11 cellular contexts compared by ENCODE assay signal in genomic region chr15:51282246-51282645, GRCh38. TPM values are rescaled to one million over a fixed set of nuclear protein-coding genes. Genes with fewer than 3 reads are reported as not detected.
DNase-seq lines count a peak whose midpoint lies in the region; ATAC-seq, FAIRE-seq and TF ChIP-seq lines count a peak whose summit lies in the region.
"Not testable (repeated sequence)": the region's sequence is repeated elsewhere in the genome, so short reads cannot be mapped to it uniquely, and the experiment has no call there.
"Had no signal": no experiment of that assay in that cellular context is flagged by ENCODE, and none has a peak within 500 bp of the region (broad histone marks: within the 10 kb centered on the region; RNA-seq: fewer than 3 reads in every experiment).

No MANE protein-coding gene starts in this region.

- not testable (repeated sequence) for TF ChIP-seq POLR2A in GM12891 (IDR thresholded peaks at IDR 0.05; ENCODE audit: low read depth, low read length); HepG2 (IDR thresholded peaks at IDR 0.05; ENCODE audit: insufficient read depth in 1 of 2, low read depth in 2 of 2, low read length in 2 of 2)

- not testable (repeated sequence) for H3K27me3 ChIP-seq in MM.1S (replicated peaks; ENCODE audit: insufficient read depth, low read length); SJCRH30; HepG2 (ENCODE audit: control insufficient read depth in 1 of 2, insufficient read depth in 2 of 2, low read length in 2 of 2); skeletal muscle tissue (ENCODE audit: control insufficient read depth in 3 of 3, insufficient read depth in 3 of 3, low read length in 3 of 3)

- peak overlapping the region; percentile 10; the same call in 1 of the 2 replicates for H3K9ac ChIP-seq in MM.1S (ENCODE audit: low read length)
- H3K9ac ChIP-seq in HepG2 (ENCODE audit: insufficient read depth, low read depth, low read length); skeletal muscle tissue (ENCODE audit: low read depth in 1 of 3, low read length in 3 of 3): not testable (repeated sequence)

- WGBS in HepG2 (ENCODE audit: low lambda C conversion rate): 95% methylated on average over 2 of the region's 2 CpGs

- not testable (repeated sequence) for TF ChIP-seq CTCF in MM.1S (IDR thresholded peaks at IDR 0.05; ENCODE audit: low read length); glutamatergic neuron (IDR thresholded peaks at IDR 0.05; ENCODE audit: partially characterized antibody, unreplicated experiment); HepG2 (CRISPR knock-in tag; IDR thresholded peaks at IDR 0.05)

- H3K4me1 ChIP-seq in MM.1S (ENCODE audit: low read length) (peaks cover 16% of the 10 kb centered on the region), SJCRH30 (peaks cover 12% of the 10 kb centered on the region), HepG2 (ENCODE audit: insufficient read depth, low read length) (peaks cover 30% of the 10 kb centered on the region)
- not testable (repeated sequence) for H3K4me1 ChIP-seq in skeletal muscle tissue (ENCODE audit: control insufficient read depth in 3 of 3, insufficient read depth in 3 of 3, low read length in 3 of 3)

- H3K9me2 ChIP-seq in MM.1S (replicated peaks; ENCODE audit: insufficient read depth, low read length): not testable (repeated sequence)

- H3F3A ChIP-seq in MM.1S (ENCODE audit: insufficient read depth, low read length): peaks cover 13% of the 10 kb centered on the region; the same call in 1 of the 2 replicates

- not testable (repeated sequence) for H3K27ac Mint-ChIP-seq in central memory CD8-positive, alpha-beta T cell (ENCODE audit: low read depth)
- H3K27ac Mint-ChIP-seq in glutamatergic neuron (ENCODE audit: unreplicated experiment): peak overlapping the region; percentile 2

- H3K9me3 ChIP-seq in MM.1S (replicated peaks; ENCODE audit: insufficient read depth, low read length); SJCRH30 (replicated peaks); HepG2 (ENCODE audit: low read length); skeletal muscle tissue (ENCODE audit: control insufficient read depth in 3 of 3, low read length in 3 of 3): not testable (repeated sequence)

- not testable (repeated sequence) for BruUV-seq in HepG2 (replicated peaks; lab: Mats Ljungman, UMichigan)

- H3K4me3 ChIP-seq in MM.1S (ENCODE audit: low read length): peak overlapping the region; percentile 61
- H3K4me3 ChIP-seq in SJCRH30; HepG2 (replicated peaks in 1 of 3; ENCODE audit: insufficient read depth in 1 of 3, low read depth in 2 of 3, low read length in 3 of 3); skeletal muscle tissue (ENCODE audit: low read length in 3 of 3): not testable (repeated sequence)

- H4K20me1 ChIP-seq in MM.1S (ENCODE audit: insufficient read depth, low read length); HepG2 (ENCODE audit: insufficient read depth, low read length): not testable (repeated sequence)

- not testable (repeated sequence) for H3K9me3 Mint-ChIP-seq in central memory CD8-positive, alpha-beta T cell; glutamatergic neuron (ENCODE audit: unreplicated experiment)

- peak; percentile 81 for FAIRE-seq in GM12891 (lab: Jason Lieb, UNC)
- not testable (repeated sequence) for FAIRE-seq in HepG2 (lab: Jason Lieb, UNC)

- not testable (repeated sequence) for H3K4me1 Mint-ChIP-seq in central memory CD8-positive, alpha-beta T cell
- H3K4me1 Mint-ChIP-seq in glutamatergic neuron (ENCODE audit: low read depth, unreplicated experiment): peaks cover 16% of the 10 kb centered on the region

- not testable (repeated sequence) for H3K36me3 Mint-ChIP-seq in central memory CD8-positive, alpha-beta T cell (ENCODE audit: insufficient read depth); glutamatergic neuron (ENCODE audit: unreplicated experiment)

- in situ Hi-C loops in HepG2 (cut with HindIII; ENCODE audit: extremely low pct_ligation_motif_present, low pct_unique_long_range_greater_than_20kb): not testable (repeated sequence)

- TF ChIP-seq RAD21 in HepG2 (CRISPR knock-in tag; IDR thresholded peaks at IDR 0.05): not testable (repeated sequence)

- not testable (repeated sequence) for H3K36me3 ChIP-seq in MM.1S (replicated peaks; ENCODE audit: insufficient read depth, low read length); SJCRH30; HepG2 (replicated peaks in 1 of 2; ENCODE audit: control insufficient read depth in 1 of 2, insufficient read depth in 2 of 2, low read length in 2 of 2); skeletal muscle tissue (ENCODE audit: control insufficient read depth in 3 of 3, insufficient read depth in 3 of 3, low read length in 3 of 3)

- peak overlapping the region; percentile 28; the same call in 1 of the 2 replicates for H2AFZ ChIP-seq in MM.1S (ENCODE audit: low read length)
- not testable (repeated sequence) for H2AFZ ChIP-seq in HepG2 (ENCODE audit: low read length)

- intact Hi-C loops in HepG2 (cut with micrococcal nuclease; ENCODE audit: unreplicated experiment): loop anchor here (10.0 kb wide), 1 partner anchor 117 kb away; no protein-coding TSS in a partner anchor

- H3K4me2 ChIP-seq in MM.1S (ENCODE audit: low read depth, low read length): peak overlapping the region; percentile 93
- not testable (repeated sequence) for H3K4me2 ChIP-seq in HepG2 (ENCODE audit: low read depth, low read length)

- CTCF ChIA-PET in HepG2 (lab: Yijun Ruan, JAX; ENCODE audit: low intra/inter-chr PET ratio, low total read pairs): interaction anchor here (1.5 to 7.1 kb wide), 2 partner anchors 100 to 121 kb away, joined by 4 to 109 read pairs; no protein-coding TSS in a partner anchor

- H3K27ac ChIP-seq in MM.1S (ENCODE audit: low read length) (peak overlapping the region; percentile 18; the same call in 1 of the 2 replicates), SJCRH30 (peak overlapping the region; percentile 39), skeletal muscle tissue (ENCODE audit: low read depth, low read length) (peak overlapping the region; percentile 51)
- H3K27ac ChIP-seq in HepG2 (ENCODE audit: extremely low read length, insufficient read depth, low read length): not testable (repeated sequence)

- peaks cover 38% of the 10 kb centered on the region for H3K27me3 Mint-ChIP-seq in central memory CD8-positive, alpha-beta T cell
- H3K27me3 Mint-ChIP-seq in glutamatergic neuron (ENCODE audit: unreplicated experiment): not testable (repeated sequence)

- not testable (repeated sequence) for H3K79me2 ChIP-seq in MM.1S (ENCODE audit: low read length); HepG2 (ENCODE audit: insufficient read depth, low read length)

- ATAC-seq in central memory CD8-positive, alpha-beta T cell (replicated peaks; ENCODE audit: extremely low read depth, poor library complexity, severe bottlenecking); HepG2: not testable (repeated sequence)

- H3K4me3 Mint-ChIP-seq in central memory CD8-positive, alpha-beta T cell: peak overlapping the region; percentile 19
- H3K4me3 Mint-ChIP-seq in glutamatergic neuron (ENCODE audit: unreplicated experiment): not testable (repeated sequence)

- DNase-seq in GM12891 (ENCODE audit: insufficient read length, low spot score); central memory CD8-positive, alpha-beta T cell (ENCODE audit: low spot score in 2 of 2); glutamatergic neuron; HepG2 (ENCODE audit: low spot score): not testable (repeated sequence)
- DNase-seq in MM.1S: peak; percentile 72
- peak in 1 of 2 experiments; percentile 34 for DNase-seq in SJCRH30

- not testable (repeated sequence) for TF ChIP-seq EP300 in HepG2 (IDR thresholded peaks at IDR 0.05; ENCODE audit: low read depth in 2 of 2, low read length in 2 of 2); HepG2 (CRISPR knock-in tag; IDR thresholded peaks at IDR 0.05; ENCODE audit: borderline replicate concordance)

- POLR2A ChIA-PET in HepG2 (lab: Yijun Ruan, JAX): not testable (repeated sequence)

RNA-seq across cellular contexts. Expression of gene CYP19A1, which starts 56.1 kb away (rescaled TPM):
- 0.04 TPM for polyA plus RNA-seq in GM12891 (2012; ENCODE audit: low read depth, missing spikeins)
- total RNA-seq in SJCRH30 (2014; rRNA removed; shearing (Covaris generic)): not detected in 2 replicates
- not detected for total RNA-seq in glutamatergic neuron (ENCODE audit: unreplicated experiment)
- 9.1 and 10.9 TPM in 2 replicates for total RNA-seq in HepG2 (2016; rRNA removed; fragmentation: Illumina TruSeq; extraction: Trizol)
- 1.5 and 2.4 TPM in 2 replicates for total RNA-seq in HepG2 (2016; cell fraction: cytosol; rRNA removed; fragmentation: Illumina TruSeq; extraction: Trizol; ENCODE audit: low read depth)
- total RNA-seq in HepG2 (2016; cell fraction: insoluble cytoplasmic fraction; rRNA removed; fragmentation: Illumina TruSeq; extraction: Trizol): 9.6 and 9.7 TPM in 2 replicates
- 6.7 and 9.2 TPM in 2 replicates for total RNA-seq in HepG2 (2016; cell fraction: membrane; rRNA removed; fragmentation: Illumina TruSeq; extraction: Trizol)
- total RNA-seq in HepG2 (2016; cell fraction: nucleus; rRNA removed; fragmentation: Illumina TruSeq; extraction: Trizol): 13.6 and 15.6 TPM in 2 replicates
- 23.0 and 23.9 TPM in 2 replicates for polyA plus RNA-seq in HepG2 (2011; rRNA removed)
- 28.9 and 50.2 TPM in 2 replicates for polyA plus RNA-seq in HepG2 (2011; cell fraction: cytosol; rRNA removed)
- 15.5 and 19.9 TPM in 2 replicates for polyA plus RNA-seq in HepG2 (2011; cell fraction: nucleus; rRNA removed)
- polyA plus RNA-seq in HepG2 (2012): 25.6 and 28.5 TPM in 2 replicates
- 2.6 and 3.1 TPM in 2 replicates for polyA plus RNA-seq in HepG2 (2016; cell fraction: cytosol; fragmentation: Illumina TruSeq; extraction: Trizol; ENCODE audit: low read depth)
- polyA plus RNA-seq in HepG2 (2016; cell fraction: insoluble cytoplasmic fraction; fragmentation: Illumina TruSeq; extraction: Trizol; ENCODE audit: low read depth): 4.9 and 8.2 TPM in 2 replicates
- polyA plus RNA-seq in HepG2 (2016; cell fraction: membrane; fragmentation: Illumina TruSeq; extraction: Trizol; ENCODE audit: low read depth): 2.7 and 2.9 TPM in 2 replicates
- 8.2 and 8.3 TPM in 2 replicates for polyA plus RNA-seq in HepG2 (2016; cell fraction: nucleus; fragmentation: Illumina TruSeq; extraction: Trizol; ENCODE audit: insufficient read depth, low read depth)
- 67.8 TPM in 1 of 2 replicates, not detected in the other for polyA minus RNA-seq in HepG2 (2011; rRNA and poly(A)+ RNA removed; ENCODE audit: low replicate concordance)
- 24.8 and 37.2 TPM in 2 replicates for polyA minus RNA-seq in HepG2 (2011; cell fraction: cytosol; rRNA and poly(A)+ RNA removed)
- 31.2 and 42.5 TPM in 2 replicates for polyA minus RNA-seq in HepG2 (2011; cell fraction: nucleus; rRNA and poly(A)+ RNA removed)
- total RNA-seq in skeletal muscle tissue: 0.52 TPM
- total RNA-seq: CD4-positive, alpha-beta memory T cell; chondrocyte; WTC11 had no signal
- polyA plus RNA-seq: CD4-positive, alpha-beta memory T cell had no signal

RNA-seq across cellular contexts. Expression of gene GLDN, which starts 59.2 kb away (rescaled TPM):
- not detected for polyA plus RNA-seq in GM12891 (2012; ENCODE audit: low read depth, missing spikeins)
- 0.18 and 0.43 TPM in 2 replicates for total RNA-seq in SJCRH30 (2014; rRNA removed; shearing (Covaris generic))
- total RNA-seq in glutamatergic neuron (ENCODE audit: unreplicated experiment) (0.56 TPM), HepG2 (2016; rRNA removed; fragmentation: Illumina TruSeq; extraction: Trizol) (0.59 and 0.86 TPM in 2 replicates), skeletal muscle tissue (3.7 TPM)
- total RNA-seq in HepG2 (2016; cell fraction: cytosol; rRNA removed; fragmentation: Illumina TruSeq; extraction: Trizol; ENCODE audit: low read depth): 0.10 TPM in 1 of 2 replicates, not detected in the other
- total RNA-seq in HepG2 (2016; cell fraction: insoluble cytoplasmic fraction; rRNA removed; fragmentation: Illumina TruSeq; extraction: Trizol): 0.82 and 0.89 TPM in 2 replicates
- 0.31 and 0.37 TPM in 2 replicates for total RNA-seq in HepG2 (2016; cell fraction: membrane; rRNA removed; fragmentation: Illumina TruSeq; extraction: Trizol)
- 1.6 and 2.0 TPM in 2 replicates for total RNA-seq in HepG2 (2016; cell fraction: nucleus; rRNA removed; fragmentation: Illumina TruSeq; extraction: Trizol)
- polyA plus RNA-seq in HepG2 (2011; rRNA removed): 1.0 and 1.5 TPM in 2 replicates
- polyA plus RNA-seq in HepG2 (2011; cell fraction: cytosol; rRNA removed): 0.38 and 0.44 TPM in 2 replicates
- polyA plus RNA-seq in HepG2 (2011; cell fraction: nucleus; rRNA removed): 2.3 and 2.8 TPM in 2 replicates
- 1.0 and 1.7 TPM in 2 replicates for polyA plus RNA-seq in HepG2 (2012)
- 0.06 TPM in 1 of 2 replicates, not detected in the other for polyA plus RNA-seq in HepG2 (2016; cell fraction: cytosol; fragmentation: Illumina TruSeq; extraction: Trizol; ENCODE audit: low read depth)
- 0.37 TPM in 2 replicates for polyA plus RNA-seq in HepG2 (2016; cell fraction: insoluble cytoplasmic fraction; fragmentation: Illumina TruSeq; extraction: Trizol; ENCODE audit: low read depth)
- polyA plus RNA-seq in HepG2 (2016; cell fraction: membrane; fragmentation: Illumina TruSeq; extraction: Trizol; ENCODE audit: low read depth): 0.20 and 0.24 TPM in 2 replicates
- polyA plus RNA-seq in HepG2 (2016; cell fraction: nucleus; fragmentation: Illumina TruSeq; extraction: Trizol; ENCODE audit: insufficient read depth, low read depth): 2.0 and 2.3 TPM in 2 replicates
- polyA minus RNA-seq in HepG2 (2011; rRNA and poly(A)+ RNA removed; ENCODE audit: low replicate concordance): 1.5 TPM in 1 of 2 replicates, not detected in the other
- polyA minus RNA-seq in HepG2 (2011; cell fraction: cytosol; rRNA and poly(A)+ RNA removed): 0.26 and 0.49 TPM in 2 replicates
- 4.9 and 5.5 TPM in 2 replicates for polyA minus RNA-seq in HepG2 (2011; cell fraction: nucleus; rRNA and poly(A)+ RNA removed)
- total RNA-seq: CD4-positive, alpha-beta memory T cell; PC-9 had no signal
- polyA plus RNA-seq: CD4-positive, alpha-beta memory T cell had no signal
